Comparison of ENCODE assay signal across 8 cellular contexts in the genomic region with DNA sequence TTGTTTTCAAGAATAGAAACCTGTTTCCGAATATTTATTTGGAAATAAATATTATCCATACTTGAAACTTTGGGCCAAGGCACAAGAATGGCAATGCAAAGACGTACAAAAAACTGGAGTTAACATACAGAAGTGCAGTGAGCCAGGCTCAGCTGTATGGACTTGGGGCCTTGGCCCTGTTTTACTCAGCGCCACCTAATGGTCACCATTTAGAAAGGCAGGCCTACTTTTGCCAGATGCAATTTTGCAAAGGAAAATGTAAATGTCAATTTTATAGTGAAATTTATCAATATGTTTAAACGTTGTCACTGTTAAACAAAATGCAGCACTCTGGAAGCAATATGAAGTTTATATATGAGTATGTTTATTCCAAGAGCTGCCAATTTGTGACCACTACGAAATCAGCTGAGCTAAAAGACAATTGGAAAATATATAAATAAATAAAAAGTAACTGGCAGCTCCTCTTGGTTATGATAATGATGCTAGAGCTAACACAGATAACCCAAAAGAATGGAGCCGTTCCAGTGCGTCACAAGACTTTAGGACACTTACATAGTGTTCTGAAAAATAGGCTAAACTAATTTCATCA.
DNase-seq lines count a peak whose midpoint lies in the region; ATAC-seq and TF ChIP-seq lines count a peak whose summit lies in the region.

No MANE protein-coding gene starts in this region.

- no peaks in the 10 kb centered on the region for H3K27me3 Mint-ChIP-seq in CD8-positive, alpha-beta memory T cell
- H3K27me3 Mint-ChIP-seq in neural crest cell (ENCODE audit: low read depth): no peaks in the 10 kb centered on the region

- H3K9me3 ChIP-seq in CD8-positive, alpha-beta memory T cell (ENCODE audit: low read length): no peaks in the 10 kb centered on the region

- H3K4me1 Mint-ChIP-seq in CD8-positive, alpha-beta memory T cell: peaks cover 52 to 82% (median 80%) of the 10 kb centered on the region in 3 donors
- H3K4me1 Mint-ChIP-seq in neural crest cell: no peaks in the 10 kb centered on the region

- peak in 4 of 5 donors; percentile 10 to 50 (median 18) for DNase-seq in CD8-positive, alpha-beta memory T cell
- DNase-seq in SK-N-DZ (ENCODE audit: low spot score) (peak; percentile 28), dermis microvascular lymphatic vessel endothelial cell (ENCODE audit: low read depth in 2 of 2) (peak; percentile 10 to 41), neural crest cell (ENCODE audit: low read depth, low spot score) (no peak), G401 (ENCODE audit: low spot score) (no peak)
- no peak for DNase-seq in effector CD8-positive, alpha-beta T cell (lab: John Stamatoyannopoulos, UW)

- no peaks in the 10 kb centered on the region for H3K36me3 ChIP-seq in CD8-positive, alpha-beta memory T cell (ENCODE audit: insufficient read depth, low read length)

- no peaks in the 10 kb centered on the region for H3K9me3 Mint-ChIP-seq in CD8-positive, alpha-beta memory T cell
- H3K9me3 Mint-ChIP-seq in neural crest cell: no peaks in the 10 kb centered on the region

- no peak overlapping the region for H3K4me3 ChIP-seq in CD8-positive, alpha-beta memory T cell (ENCODE audit: low read length)

- ATAC-seq in GM18505 (IDR thresholded peaks at IDR 0.05; ENCODE audit: unreplicated experiment) (peak; percentile 71), HG03342 (IDR thresholded peaks at IDR 0.05; ENCODE audit: unreplicated experiment) (peak; percentile 85)

- POLR2A ChIA-PET in CD8-positive, alpha-beta memory T cell (lab: Charles Lee): no interaction called here

- H3K36me3 Mint-ChIP-seq in CD8-positive, alpha-beta memory T cell: peaks cover 0 to 34% (median 8%) of the 10 kb centered on the region in 3 donors
- H3K36me3 Mint-ChIP-seq in neural crest cell (ENCODE audit: low read depth): no peaks in the 10 kb centered on the region

- no peaks in the 10 kb centered on the region for H3K27me3 ChIP-seq in CD8-positive, alpha-beta memory T cell (ENCODE audit: insufficient read depth, low read length, poor library complexity, severe bottlenecking)

- peak overlapping the region in 5 of 8 donors; percentile 2 to 62 (median 32) for H3K27ac Mint-ChIP-seq in CD8-positive, alpha-beta memory T cell
- H3K27ac Mint-ChIP-seq in neural crest cell (ENCODE audit: unreplicated experiment): no peak overlapping the region

- TF ChIP-seq CTCF in neural crest cell (conservative IDR thresholded peaks at IDR 0.05): peak; percentile 81

- no peak for TF ChIP-seq POLR2A in GM18505 (IDR thresholded peaks at IDR 0.05; ENCODE audit: borderline replicate concordance, extremely low read depth, insufficient read depth, insufficient read length)

- in situ Hi-C loops in G401 (cut with HindIII; ENCODE audit: low sequenced_read_pairs): no loop called here

- H3K27ac ChIP-seq in CD8-positive, alpha-beta memory T cell (ENCODE audit: low read depth, low read length): no peak overlapping the region

- peak overlapping the region in 1 of 7 donors; percentile 2 for H3K4me3 Mint-ChIP-seq in CD8-positive, alpha-beta memory T cell
- no peak overlapping the region for H3K4me3 Mint-ChIP-seq in neural crest cell

- H3K4me1 ChIP-seq in CD8-positive, alpha-beta memory T cell (ENCODE audit: insufficient read depth, low read length): peaks cover 8% of the 10 kb centered on the region

- CTCF ChIA-PET in CD8-positive, alpha-beta memory T cell (lab: Charles Lee): interaction anchor here (0.8 to 1.8 kb wide), 18 partner anchors 9 to 262 kb away, joined by 3 to 12 read pairs (median 4); no protein-coding TSS in a partner anchor

Comparison
In these comparisons a context has a peak if more than half of its experiments do, and no peak if none do; other contexts are left out.
1. DNase-seq: peak in CD8-positive, alpha-beta memory T cell (4 of 5), SK-N-DZ (single experiment) and dermis microvascular lymphatic vessel endothelial cell (2 of 2); none in neural crest cell (single experiment), effector CD8-positive, alpha-beta T cell (single experiment) and G401 (single experiment).